In the genomic region with DNA sequence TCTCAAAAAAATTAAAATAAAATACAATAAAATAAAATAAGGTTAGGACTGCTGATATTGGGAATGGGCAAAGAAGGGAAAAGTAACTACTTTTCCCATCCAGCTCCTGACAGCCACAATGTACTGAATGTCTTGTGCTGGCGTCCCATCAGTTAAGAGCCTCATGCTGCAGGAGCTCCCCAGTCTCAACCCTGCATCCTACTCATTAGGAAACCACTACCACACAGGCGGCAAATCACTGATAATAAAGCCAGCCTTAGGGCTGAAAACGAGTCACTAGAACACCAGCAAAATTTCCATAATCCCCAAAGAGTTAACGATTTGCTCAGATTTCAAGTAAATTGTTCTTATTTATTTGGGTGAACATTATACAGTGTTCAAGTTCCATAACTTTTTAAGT, we compare ENCODE assay signal across 1 cellular context.
TF ChIP-seq lines count a peak whose summit lies in the region.

No MANE protein-coding gene starts in this region.

TF ChIP-seq in GM23338, 12 proteins besides CTCF, POLR2A, EP300 and RAD21 (continued from another document):
- no peak for TF ChIP-seq STAT1 (IDR thresholded peaks at IDR 0.05; ENCODE audit: unreplicated experiment)
- TF ChIP-seq ZNF331 (CRISPR knock-in tag; IDR thresholded peaks at IDR 0.05; ENCODE audit: low read depth): no peak
